Comparison of ENCODE assay signal across 15 cellular contexts in genomic region chr10:9103301-9103700, GRCh38.
DNase-seq lines count a peak whose midpoint lies in the region; ATAC-seq and TF ChIP-seq lines count a peak whose summit lies in the region.
"Had no signal": no experiment of that assay in that cellular context is flagged by ENCODE, and none has a peak within 500 bp of the region (broad histone marks: within the 10 kb centered on the region; RNA-seq: fewer than 3 reads in every experiment).

No MANE protein-coding gene starts in this region.

- H3K4ac ChIP-seq in mesendoderm (ENCODE audit: low read depth, low read length), result no peak overlapping the region

- no peak overlapping the region for H2BK15ac ChIP-seq in mesendoderm (replicated peaks; ENCODE audit: low read depth)

- intact Hi-C loops in prostate gland (cut with DNase I), result no loop called here

- WGBS in mesendoderm (ENCODE audit: extremely low coverage, insufficient coverage, low lambda C conversion rate), result no CpG with 5 or more reads among the region's 4 CpGs
- WGBS in prostate gland, result 69% methylated on average over 4 of the region's 4 CpGs

- DNase-seq in BE2C (peak; percentile 6), EH (ENCODE audit: low read depth) (peak; percentile 8), amniotic epithelial cell (ENCODE audit: low read depth) (peak; percentile 6), mesendoderm (peak; percentile 61), Kasumi-1 (lab: John Stamatoyannopoulos, UW) (no peak), prostate gland (ENCODE audit: low spot score) (no peak)
- DNase-seq: Caco-2; CD8-positive, alpha-beta memory T cell; DND-41 had no signal

- no peaks in the 10 kb centered on the region for H3K9me3 ChIP-seq in BE2C
- H3K9me3 ChIP-seq in prostate gland, result no peaks in the 10 kb centered on the region
- H3K9me3 ChIP-seq: A549, BLaER1, Caco-2, HAP-1 had no signal

- no peak overlapping the region for H3K23ac ChIP-seq in mesendoderm (ENCODE audit: low read length)

- no peak for TF ChIP-seq CTCF in BE2C (IDR thresholded peaks at IDR 0.05; ENCODE audit: low read depth, low read length)
- no peak for TF ChIP-seq CTCF in prostate gland (IDR thresholded peaks at IDR 0.05)

- H3K27me3 ChIP-seq in BE2C, result no peaks in the 10 kb centered on the region
- no peaks in the 10 kb centered on the region for H3K27me3 ChIP-seq in mesendoderm (ENCODE audit: insufficient read depth, low read length, poor library complexity)
- H3K27me3 ChIP-seq in prostate gland (replicated peaks; ENCODE audit: insufficient read depth), result no peaks in the 10 kb centered on the region
- H3K27me3 ChIP-seq: BLaER1 had no signal

- ATAC-seq in GM18511 (IDR thresholded peaks at IDR 0.05; ENCODE audit: unreplicated experiment), result no peak
- ATAC-seq: A549, GM12878, K562 had no signal

- no peak overlapping the region for H3K4me2 ChIP-seq in mesendoderm (ENCODE audit: low read length)
- H3K4me2 ChIP-seq: A549, BLaER1 had no signal

- H4K5ac ChIP-seq in mesendoderm (ENCODE audit: low read length), result no peak overlapping the region

- no peak overlapping the region for H3K56ac ChIP-seq in mesendoderm (ENCODE audit: low read length)

- no peak overlapping the region for H4K8ac ChIP-seq in mesendoderm (ENCODE audit: low read depth, low read length)

- no peaks in the 10 kb centered on the region for H3K79me1 ChIP-seq in mesendoderm (ENCODE audit: low read length)

- no peak overlapping the region for H2BK120ac ChIP-seq in mesendoderm (ENCODE audit: low read depth, low read length)

- H3K79me2 ChIP-seq in mesendoderm (ENCODE audit: control insufficient read depth, insufficient read depth, low read length), result no peaks in the 10 kb centered on the region

- no peak for TF ChIP-seq POLR2A in prostate gland (IDR thresholded peaks at IDR 0.05)

- no peak overlapping the region for H3K9ac ChIP-seq in mesendoderm (ENCODE audit: low read length)
- H3K9ac ChIP-seq: BLaER1 had no signal

- H3K36me3 ChIP-seq in BE2C, result no peaks in the 10 kb centered on the region
- no peaks in the 10 kb centered on the region for H3K36me3 ChIP-seq in mesendoderm (ENCODE audit: control insufficient read depth, insufficient read depth, low read length)
- H3K36me3 ChIP-seq in prostate gland, result no peaks in the 10 kb centered on the region
- H3K36me3 ChIP-seq: BLaER1, HAP-1 had no signal

- H3K4me3 ChIP-seq in BE2C (ENCODE audit: low read depth, low read length), result no peak overlapping the region
- no peak overlapping the region for H3K4me3 ChIP-seq in mesendoderm (ENCODE audit: low read length)
- H3K4me3 ChIP-seq in prostate gland, result no peak overlapping the region
- H3K4me3 ChIP-seq: A549, BLaER1, GM12878, HAP-1, K562 had no signal

- H3K4me1 ChIP-seq in BE2C, result peaks cover 3% of the 10 kb centered on the region
- no peaks in the 10 kb centered on the region for H3K4me1 ChIP-seq in mesendoderm (ENCODE audit: control insufficient read depth, low read depth, low read length)
- no peaks in the 10 kb centered on the region for H3K4me1 ChIP-seq in prostate gland (replicated peaks)
- H3K4me1 ChIP-seq: A549, BLaER1, Caco-2, HAP-1 had no signal

- no peak overlapping the region for H3K18ac ChIP-seq in mesendoderm (ENCODE audit: low read length)

- no peak overlapping the region for H2BK5ac ChIP-seq in mesendoderm (ENCODE audit: low read length)

- no peak overlapping the region for H2AK5ac ChIP-seq in mesendoderm (ENCODE audit: low read length)

- H3K27ac ChIP-seq in mesendoderm (ENCODE audit: low read depth, low read length), result no peak overlapping the region
- H3K27ac ChIP-seq in prostate gland, result no peak overlapping the region
- H3K27ac ChIP-seq: A549, BLaER1 had no signal

Comparison
In these comparisons a context has a peak if more than half of its experiments do, and no peak if none do; other contexts are left out.
1. DNase-seq: peak in BE2C (single experiment), EH (single experiment), amniotic epithelial cell (single experiment) and mesendoderm (single experiment); none in Kasumi-1 (0 of 2) and prostate gland (single experiment).